In genomic region chr7:41007351-41007751, GRCh38 we compare ENCODE assay signal across 26 cellular contexts.
DNase-seq lines count a peak whose midpoint lies in the region; ATAC-seq, FAIRE-seq and TF ChIP-seq lines count a peak whose summit lies in the region.
"Had no signal": no experiment of that assay in that cellular context is flagged by ENCODE, and none has a peak within 500 bp of the region (broad histone marks: within the 10 kb centered on the region; RNA-seq: fewer than 3 reads in every experiment).

No MANE protein-coding gene starts in this region.

- H3K27ac Mint-ChIP-seq in activated naive CD4-positive, alpha-beta T cell treated with anti-CD3 and anti-CD28 coated beads, Interleukin-2, amount 10 ng/mL, durations not matched to agents 7 days and 5 days = no peak overlapping the region
- no peak overlapping the region for H3K27ac Mint-ChIP-seq in T-helper 2 cell treated with Interferon-gamma antibody and Interleukin-4, amounts not matched to agents 5 μg/mL and 100 μg/mL, for 36 hours
- H3K27ac Mint-ChIP-seq: activated B cell treated with CpG ODN at 0.5 μM for 24 hours; activated CD8-positive, alpha-beta T cell treated with anti-CD3 and anti-CD28 coated beads, Interleukin-2, amount 10 ng/mL, durations not matched to agents 7 days and 5 days; activated naive CD8-positive, alpha-beta T cell treated with anti-CD3 and anti-CD28 coated beads, Interleukin-2, amount 10 ng/mL, durations not matched to agents 7 days and 5 days; IgD-negative memory B cell; stimulated activated memory B cell treated with anti-CD40 and anti-IgM and Interleukin-4, amounts not matched to agents 10 μg/mL and 1 μg/mL and 100 μg/mL, for 72 hours had no signal

- peak overlapping the region; percentile 48 for H2AFZ ChIP-seq in ACC112 (ENCODE audit: low read length, unreplicated experiment)

- CTCF ChIA-PET in activated naive CD4-positive, alpha-beta T cell treated with anti-CD3 and anti-CD28 coated beads, Interleukin-2, amount 10 ng/mL, durations not matched to agents 7 days and 5 days (lab: Charles Lee) = no interaction called here

- H3K4me3 Mint-ChIP-seq in activated naive CD4-positive, alpha-beta T cell treated with anti-CD3 and anti-CD28 coated beads, Interleukin-2, amount 10 ng/mL, durations not matched to agents 7 days and 5 days = no peak overlapping the region
- no peak overlapping the region for H3K4me3 Mint-ChIP-seq in T-helper 2 cell treated with Interferon-gamma antibody and Interleukin-4, amounts not matched to agents 5 μg/mL and 100 μg/mL, for 36 hours
- H3K4me3 Mint-ChIP-seq: activated B cell treated with CpG ODN at 0.5 μM for 24 hours; activated CD8-positive, alpha-beta T cell treated with anti-CD3 and anti-CD28 coated beads, Interleukin-2, amount 10 ng/mL, durations not matched to agents 7 days and 5 days; activated naive CD8-positive, alpha-beta T cell treated with anti-CD3 and anti-CD28 coated beads, Interleukin-2, amount 10 ng/mL, durations not matched to agents 7 days and 5 days; IgD-negative memory B cell; neural crest cell; stimulated activated memory B cell treated with anti-CD40 and anti-IgM and Interleukin-4, amounts not matched to agents 10 μg/mL and 1 μg/mL and 100 μg/mL, for 72 hours had no signal

- no peaks in the 10 kb centered on the region for H3K4me1 Mint-ChIP-seq in activated naive CD4-positive, alpha-beta T cell treated with anti-CD3 and anti-CD28 coated beads, Interleukin-2, amount 10 ng/mL, durations not matched to agents 7 days and 5 days
- no peaks in the 10 kb centered on the region for H3K4me1 Mint-ChIP-seq in T-helper 2 cell treated with Interferon-gamma antibody and Interleukin-4, amounts not matched to agents 5 μg/mL and 100 μg/mL, for 36 hours (ENCODE audit: low read depth)
- H3K4me1 Mint-ChIP-seq: activated B cell treated with CpG ODN at 0.5 μM for 24 hours; activated naive CD8-positive, alpha-beta T cell treated with anti-CD3 and anti-CD28 coated beads, Interleukin-2, amount 10 ng/mL, durations not matched to agents 7 days and 5 days; IgD-negative memory B cell; stimulated activated memory B cell treated with anti-CD40 and anti-IgM and Interleukin-4, amounts not matched to agents 10 μg/mL and 1 μg/mL and 100 μg/mL, for 72 hours had no signal

- peaks cover 6% of the 10 kb centered on the region for H3K9me3 Mint-ChIP-seq in activated naive CD4-positive, alpha-beta T cell treated with anti-CD3 and anti-CD28 coated beads, Interleukin-2, amount 10 ng/mL, durations not matched to agents 7 days and 5 days
- H3K9me3 Mint-ChIP-seq in T-helper 2 cell treated with Interferon-gamma antibody and Interleukin-4, amounts not matched to agents 5 μg/mL and 100 μg/mL, for 36 hours = peaks cover 9% of the 10 kb centered on the region
- H3K9me3 Mint-ChIP-seq: activated B cell treated with CpG ODN at 0.5 μM for 24 hours had no signal

- H3K27ac ChIP-seq in ACC112 (ENCODE audit: low read depth, low read length) = peak overlapping the region; percentile 73
- H3K27ac ChIP-seq: C4-2B, tibial artery had no signal

- H3K36me3 Mint-ChIP-seq in activated naive CD4-positive, alpha-beta T cell treated with anti-CD3 and anti-CD28 coated beads, Interleukin-2, amount 10 ng/mL, durations not matched to agents 7 days and 5 days = no peaks in the 10 kb centered on the region
- H3K36me3 Mint-ChIP-seq in T-helper 2 cell treated with Interferon-gamma antibody and Interleukin-4, amounts not matched to agents 5 μg/mL and 100 μg/mL, for 36 hours (ENCODE audit: low read depth) = no peaks in the 10 kb centered on the region
- H3K36me3 Mint-ChIP-seq: activated naive CD8-positive, alpha-beta T cell treated with anti-CD3 and anti-CD28 coated beads, Interleukin-2, amount 10 ng/mL, durations not matched to agents 7 days and 5 days; stimulated activated memory B cell treated with anti-CD40 and anti-IgM and Interleukin-4, amounts not matched to agents 10 μg/mL and 1 μg/mL and 100 μg/mL, for 72 hours had no signal

- DNase-seq in NCI-H69 (lab: John Stamatoyannopoulos, UW) (peak; percentile 8), bronchial epithelial cell (ENCODE audit: low read depth) (peak; percentile 34), left lobe of liver (ENCODE audit: low spot score) (no peak)
- no peak for DNase-seq in activated CD8-positive, alpha-beta memory T cell treated with anti-CD3 and anti-CD28 coated beads for 24 hours
- DNase-seq in activated naive CD4-positive, alpha-beta T cell treated with anti-CD3 and anti-CD28 coated beads, Interleukin-2, amount 10 ng/mL, durations not matched to agents 7 days and 5 days = no peak
- no peak for DNase-seq in T-helper 2 cell treated with Interferon-gamma antibody and Interleukin-4, amounts not matched to agents 5 μg/mL and 100 μg/mL, for 36 hours (ENCODE audit: low spot score)
- DNase-seq: activated B cell treated with CpG ODN at 0.5 μM for 24 hours; activated CD8-positive, alpha-beta T cell treated with anti-CD3 and anti-CD28 coated beads, Interleukin-2, amount 10 ng/mL, durations not matched to agents 7 days and 5 days; activated naive CD8-positive, alpha-beta T cell treated with anti-CD3 and anti-CD28 coated beads, Interleukin-2, amount 10 ng/mL, durations not matched to agents 7 days and 5 days; central memory CD4-positive, alpha-beta T cell; DMS153; effector CD4-positive, alpha-beta T cell; hypothalamus; NCI-H187 treated with DMSO at 0.1 percent for 48 hours; SHP77; stimulated activated CD4-positive, alpha-beta T cell treated with anti-CD3 and anti-CD28 coated beads, Interleukin-15, amount 100 ng/mL, for 24 hours; T-helper 2 cell had no signal

- TF ChIP-seq CTCF in bronchial epithelial cell (IDR thresholded peaks at IDR 0.05; ENCODE audit: insufficient read depth, low read length, severe bottlenecking) = no peak

- FAIRE-seq in bronchial epithelial cell (lab: Jason Lieb, UNC) = no peak
- FAIRE-seq: A549, H1 had no signal

- no peaks in the 10 kb centered on the region for H3K79me2 ChIP-seq in ACC112 (ENCODE audit: control insufficient read depth, insufficient read depth, low read length, unreplicated experiment)

- H3K4me1 ChIP-seq in ACC112 (ENCODE audit: control insufficient read depth, insufficient read depth, low read length, unreplicated experiment) = peaks cover 35% of the 10 kb centered on the region

- H3K4me3 ChIP-seq in ACC112 (ENCODE audit: low read depth, low read length) = no peak overlapping the region
- no peak overlapping the region for H3K4me3 ChIP-seq in bronchial epithelial cell (ENCODE audit: low read depth, low read length)
- H3K4me3 ChIP-seq: A549, tibial artery had no signal

- no peaks in the 10 kb centered on the region for H3K27me3 Mint-ChIP-seq in activated naive CD4-positive, alpha-beta T cell treated with anti-CD3 and anti-CD28 coated beads, Interleukin-2, amount 10 ng/mL, durations not matched to agents 7 days and 5 days
- no peaks in the 10 kb centered on the region for H3K27me3 Mint-ChIP-seq in T-helper 2 cell treated with Interferon-gamma antibody and Interleukin-4, amounts not matched to agents 5 μg/mL and 100 μg/mL, for 36 hours (ENCODE audit: low read depth)
- H3K27me3 Mint-ChIP-seq: activated B cell treated with CpG ODN at 0.5 μM for 24 hours; IgD-negative memory B cell; stimulated activated memory B cell treated with anti-CD40 and anti-IgM and Interleukin-4, amounts not matched to agents 10 μg/mL and 1 μg/mL and 100 μg/mL, for 72 hours had no signal

- H3K36me3 ChIP-seq in ACC112 (ENCODE audit: insufficient read depth, low read length) = no peaks in the 10 kb centered on the region
- H3K36me3 ChIP-seq in bronchial epithelial cell (ENCODE audit: control insufficient read depth, insufficient read depth, low read length) = no peaks in the 10 kb centered on the region
- H3K36me3 ChIP-seq: tibial artery had no signal

- peak; percentile 48 for ATAC-seq in left lobe of liver
- no peak for ATAC-seq in GM21390 (IDR thresholded peaks at IDR 0.05; ENCODE audit: unreplicated experiment)
- ATAC-seq: A549; activated CD8-positive, alpha-beta T cell treated with anti-CD3 and anti-CD28 coated beads, Interleukin-2, amount 10 ng/mL, durations not matched to agents 7 days and 5 days; stimulated activated memory B cell treated with anti-CD40 and anti-IgM and Interleukin-4, amounts not matched to agents 10 μg/mL and 1 μg/mL and 100 μg/mL, for 72 hours had no signal

- H3K27me3 ChIP-seq in ACC112 (ENCODE audit: insufficient read depth, low read length) (no peaks in the 10 kb centered on the region), bronchial epithelial cell (ENCODE audit: control insufficient read depth, insufficient read depth, low read length) (no peaks in the 10 kb centered on the region)
- H3K27me3 ChIP-seq: tibial artery had no signal

Comparison
In these comparisons a context has a peak if more than half of its experiments do, and no peak if none do; other contexts are left out.
1. DNase-seq: peak in NCI-H69 (single experiment) and bronchial epithelial cell (single experiment); none in left lobe of liver (single experiment), activated CD8-positive, alpha-beta memory T cell treated with anti-CD3 and anti-CD28 coated beads for 24 hours (single experiment), activated naive CD4-positive, alpha-beta T cell treated with anti-CD3 and anti-CD28 coated beads, Interleukin-2, amount 10 ng/mL, durations not matched to agents 7 days and 5 days (single experiment) and T-helper 2 cell treated with Interferon-gamma antibody and Interleukin-4, amounts not matched to agents 5 μg/mL and 100 μg/mL, for 36 hours (single experiment).